In genomic region chr7:44574286-44574872, GRCh38 we compare ENCODE assay signal across 8 cellular contexts. TPM values are rescaled to one million over a fixed set of nuclear protein-coding genes. Genes with fewer than 3 reads are reported as not detected.
DNase-seq lines count a peak whose midpoint lies in the region; ATAC-seq and TF ChIP-seq lines count a peak whose summit lies in the region.

No MANE protein-coding gene starts in this region.

- POLR2A ChIA-PET in activated CD8-positive, alpha-beta T cell treated with anti-CD3 and anti-CD28 coated beads, Interleukin-2, amount 10 ng/mL, durations not matched to agents 7 days and 5 days (lab: Charles Lee), result interaction anchor here (0.6 to 3.1 kb wide), 12 partner anchors 8 to 525 kb away, joined by 3 to 27 read pairs (median 4); partner anchors contain the start of genes OGDH, PURB and TMED4

- peaks cover 92% of the 10 kb centered on the region for H3K36me3 Mint-ChIP-seq in activated T-cell treated with anti-CD3 and anti-CD28 coated beads, Interleukin-2, amount 50 U/mL, for 24 hours (ENCODE audit: low read depth)
- H3K36me3 Mint-ChIP-seq in activated CD8-positive, alpha-beta T cell treated with anti-CD3 and anti-CD28 coated beads, Interleukin-2, amount 10 ng/mL, durations not matched to agents 7 days and 5 days (ENCODE audit: low read depth), result peaks cover 72% of the 10 kb centered on the region
- H3K36me3 Mint-ChIP-seq in immature natural killer cell, result peaks cover 2 to 35% (median 4%) of the 10 kb centered on the region in 3 donors

- intact Hi-C loops in posterior cingulate gyrus (cut with DNase I), result loop anchor here (5.0 kb wide), 1 partner anchor 82 kb away; the partner anchor contains the start of gene NUDCD3

- H3K9me3 ChIP-seq in thoracic aorta, result no peaks in the 10 kb centered on the region

- no peak for DNase-seq in activated T-cell treated with anti-CD3 and anti-CD28 coated beads, Interleukin-2, amount 50 U/mL, for 24 hours
- no peak for DNase-seq in activated T-cell treated with anti-CD3 and anti-CD28 coated beads, Interleukin-2, amount 50 U/mL, for 48 hours
- DNase-seq in activated CD8-positive, alpha-beta T cell treated with anti-CD3 and anti-CD28 coated beads, Interleukin-2, amount 10 ng/mL, durations not matched to agents 7 days and 5 days, result no peak
- no peak for DNase-seq in immature natural killer cell
- no peak for DNase-seq in thoracic aorta (ENCODE audit: low spot score)
- no peak for DNase-seq in posterior cingulate gyrus

- no peak for TF ChIP-seq CTCF in thoracic aorta (IDR thresholded peaks at IDR 0.05)

- peak overlapping the region; percentile 81 to 91 for H3K27ac ChIP-seq in thoracic aorta

- CTCF ChIA-PET in activated CD8-positive, alpha-beta T cell treated with anti-CD3 and anti-CD28 coated beads, Interleukin-2, amount 10 ng/mL, durations not matched to agents 7 days and 5 days (lab: Charles Lee), result interaction anchor here (1.6 to 5.4 kb wide), 2 partner anchors 9 to 108 kb away, joined by 4 to 50 read pairs; no protein-coding TSS in a partner anchor

- no peaks in the 10 kb centered on the region for H3K9me3 Mint-ChIP-seq in activated T-cell treated with anti-CD3 and anti-CD28 coated beads, Interleukin-2, amount 50 U/mL, for 24 hours
- no peaks in the 10 kb centered on the region for H3K9me3 Mint-ChIP-seq in activated CD8-positive, alpha-beta T cell treated with anti-CD3 and anti-CD28 coated beads, Interleukin-2, amount 10 ng/mL, durations not matched to agents 7 days and 5 days (ENCODE audit: insufficient read depth)
- H3K9me3 Mint-ChIP-seq in immature natural killer cell, result no peaks in the 10 kb centered on the region

- peak overlapping the region; percentile 95 for H3K27ac Mint-ChIP-seq in activated T-cell treated with anti-CD3 and anti-CD28 coated beads, Interleukin-2, amount 50 U/mL, for 24 hours
- peak overlapping the region; percentile 96 for H3K27ac Mint-ChIP-seq in activated CD8-positive, alpha-beta T cell treated with anti-CD3 and anti-CD28 coated beads, Interleukin-2, amount 10 ng/mL, durations not matched to agents 7 days and 5 days
- H3K27ac Mint-ChIP-seq in immature natural killer cell, result peak overlapping the region; percentile 95 to 99 (median 98)

- no peaks in the 10 kb centered on the region for H3K27me3 Mint-ChIP-seq in activated T-cell treated with anti-CD3 and anti-CD28 coated beads, Interleukin-2, amount 50 U/mL, for 24 hours
- H3K27me3 Mint-ChIP-seq in activated CD8-positive, alpha-beta T cell treated with anti-CD3 and anti-CD28 coated beads, Interleukin-2, amount 10 ng/mL, durations not matched to agents 7 days and 5 days (ENCODE audit: low read depth), result no peaks in the 10 kb centered on the region
- peaks cover 0 to 9% (median 7%) of the 10 kb centered on the region in 3 donors for H3K27me3 Mint-ChIP-seq in immature natural killer cell (ENCODE audit: low read depth in 3 of 3)

- peak overlapping the region; percentile 93 for H3K4me3 Mint-ChIP-seq in activated T-cell treated with anti-CD3 and anti-CD28 coated beads, Interleukin-2, amount 50 U/mL, for 24 hours
- peak overlapping the region; percentile 99 for H3K4me3 Mint-ChIP-seq in activated CD8-positive, alpha-beta T cell treated with anti-CD3 and anti-CD28 coated beads, Interleukin-2, amount 10 ng/mL, durations not matched to agents 7 days and 5 days
- H3K4me3 Mint-ChIP-seq in immature natural killer cell, result peak overlapping the region; percentile 92 to 97 (median 97)

- H3K36me3 ChIP-seq in thoracic aorta, result peaks cover 38% of the 10 kb centered on the region

- H3K4me3 ChIP-seq in thoracic aorta, result peak overlapping the region; percentile 77

- peaks cover 6 to 26% of the 10 kb centered on the region in 2 donors for H3K4me1 ChIP-seq in thoracic aorta (ENCODE audit: control insufficient read depth in 1 of 2, low read depth in 2 of 2)

- no peak for ATAC-seq in activated CD8-positive, alpha-beta T cell treated with anti-CD3 and anti-CD28 coated beads, Interleukin-2, amount 10 ng/mL, durations not matched to agents 7 days and 5 days
- no peak for ATAC-seq in thoracic aorta (ENCODE audit: insufficient number of reproducible peaks, low FRiP score, low read depth)
- no peak for ATAC-seq in HG03175 (IDR thresholded peaks at IDR 0.05; ENCODE audit: unreplicated experiment)
- no peak for ATAC-seq in GM19452 (IDR thresholded peaks at IDR 0.05; ENCODE audit: unreplicated experiment)

- H3K4me1 Mint-ChIP-seq in activated T-cell treated with anti-CD3 and anti-CD28 coated beads, Interleukin-2, amount 50 U/mL, for 24 hours (ENCODE audit: low read depth), result peaks cover 57% of the 10 kb centered on the region
- H3K4me1 Mint-ChIP-seq in activated CD8-positive, alpha-beta T cell treated with anti-CD3 and anti-CD28 coated beads, Interleukin-2, amount 10 ng/mL, durations not matched to agents 7 days and 5 days (ENCODE audit: low read depth), result peaks cover 44% of the 10 kb centered on the region
- H3K4me1 Mint-ChIP-seq in immature natural killer cell, result peaks cover 36 to 45% of the 10 kb centered on the region in 2 donors

- no peaks in the 10 kb centered on the region for H3K27me3 ChIP-seq in thoracic aorta (replicated peaks; ENCODE audit: insufficient read depth)

RNA-seq across cellular contexts. Expression of gene DDX56, which starts 0.7 kb away (rescaled TPM):
- 10 to 100 TPM; 83.6 to 86.5 TPM for total RNA-seq in activated CD8-positive, alpha-beta T cell treated with anti-CD3 and anti-CD28 coated beads, Interleukin-2, amount 10 ng/mL, durations not matched to agents 7 days and 5 days
- polyA plus RNA-seq in immature natural killer cell, result 10 to 100 TPM; 29.3 to 41.9 (median 33.8) TPM
- total RNA-seq in thoracic aorta, result 10 to 100 TPM; 47.4 to 79.2 TPM

RNA-seq across cellular contexts. Expression of gene TMED4, which starts 7.7 kb away (rescaled TPM):
- total RNA-seq in activated CD8-positive, alpha-beta T cell treated with anti-CD3 and anti-CD28 coated beads, Interleukin-2, amount 10 ng/mL, durations not matched to agents 7 days and 5 days, result 10 to 100 TPM; 63.8 to 65.9 TPM
- 10 to 100 TPM; 50.0 to 79.0 (median 71.6) TPM for polyA plus RNA-seq in immature natural killer cell
- total RNA-seq in thoracic aorta, result 100 to 1,000 TPM in 1 of 2 donors, 10 to 100 TPM in 1; 88.2 to 187 TPM

RNA-seq across cellular contexts. Expression of gene OGDH, which starts 32.0 kb away (rescaled TPM):
- total RNA-seq in activated CD8-positive, alpha-beta T cell treated with anti-CD3 and anti-CD28 coated beads, Interleukin-2, amount 10 ng/mL, durations not matched to agents 7 days and 5 days, result 100 to 1,000 TPM; 113 to 114 TPM
- polyA plus RNA-seq in immature natural killer cell, result 10 to 100 TPM; 24.3 to 44.4 (median 32.8) TPM
- 10 to 100 TPM; 80.8 to 99.2 TPM for total RNA-seq in thoracic aorta

RNA-seq across cellular contexts. Expression of gene NPC1L1, which starts 33.2 kb away (rescaled TPM):
- total RNA-seq in activated CD8-positive, alpha-beta T cell treated with anti-CD3 and anti-CD28 coated beads, Interleukin-2, amount 10 ng/mL, durations not matched to agents 7 days and 5 days, result not detected
- polyA plus RNA-seq in immature natural killer cell, result not detected
- total RNA-seq in thoracic aorta, result 1 to 10 TPM in 1 of 2 donors, under 1 TPM in 1; 0.85 to 2.2 TPM
